1 cellular context compared by ENCODE assay signal in genomic region chr11:2156416-2157182, GRCh38.
TF ChIP-seq lines count a peak whose summit lies in the region.

No MANE protein-coding gene starts in this region.

TF ChIP-seq in H1, 55 proteins besides CTCF, POLR2A, EP300 and RAD21 (continued from another document):
- no peak for TF ChIP-seq E2F6 (IDR thresholded peaks at IDR 0.05)
